ENCODE assay signal across 17 cellular contexts in genomic region chr18:69992776-69993175, GRCh38. TPM values are rescaled to one million over a fixed set of nuclear protein-coding genes. Genes with fewer than 3 reads are reported as not detected.
DNase-seq lines count a peak whose midpoint lies in the region; TF ChIP-seq lines count a peak whose summit lies in the region.
"Had no signal": no experiment of that assay in that cellular context is flagged by ENCODE, and none has a peak within 500 bp of the region (broad histone marks: within the 10 kb centered on the region; RNA-seq: fewer than 3 reads in every experiment).

No MANE protein-coding gene starts in this region.

- TF ChIP-seq CTCF in epithelial cell of proximal tubule (conservative IDR thresholded peaks at IDR 0.05; ENCODE audit: low read depth, low read length) (no peak), coronary artery (IDR thresholded peaks at IDR 0.05) (no peak)

- no peak overlapping the region for H3K27ac ChIP-seq in coronary artery
- H3K27ac ChIP-seq: adrenal gland, stomach had no signal

- H3K4me3 ChIP-seq in epithelial cell of proximal tubule (ENCODE audit: low read depth, low read length) (no peak overlapping the region), coronary artery (no peak overlapping the region)
- H3K4me3 ChIP-seq: adrenal gland, stomach had no signal

- DNase-seq in HCEC 1CT = peak; percentile 66
- DNase-seq in NCI-H69 (lab: John Stamatoyannopoulos, UW) = peak; percentile 87
- peak; percentile 35 for DNase-seq in epithelial cell of proximal tubule (ENCODE audit: low read depth)
- peak; percentile 72 for DNase-seq in renal cortical epithelial cell (ENCODE audit: low read depth)
- no peak for DNase-seq in NOMO-1 (lab: John Stamatoyannopoulos, UW; ENCODE audit: unreplicated experiment in 2 of 2)
- DNase-seq in coronary artery (ENCODE audit: low spot score) = no peak
- no peak for DNase-seq in NCI-H526 (lab: John Stamatoyannopoulos, UW)
- DNase-seq: activated CD4-positive, alpha-beta T cell treated with anti-CD3 and anti-CD28 coated beads for 4 hours; activated effector memory CD4-positive, alpha-beta T cell treated with Interleukin-2 at 50 U/mL for 16 hours; adrenal gland; COR-L47; effector CD8-positive, alpha-beta T cell; NCI-H1694; nephron progenitor cell; small intestine; stimulated activated CD4-positive, alpha-beta T cell treated with anti-CD3 and anti-CD28 coated beads, Interleukin-2, amount 100 ng/mL, for 48 hours; stomach had no signal

RNA-seq across cellular contexts. Expression of gene CD226, which starts 45.1 kb away (rescaled TPM):
- total RNA-seq in epithelial cell of proximal tubule (0.12 and 1.9 TPM in 2 replicates), renal cortical epithelial cell (0.25 TPM in 1 of 2 replicates, not detected in the other)

Comparison
In these comparisons a context has a peak if more than half of its experiments do, and no peak if none do; other contexts are left out.
1. DNase-seq: peak in HCEC 1CT (single experiment), NCI-H69 (single experiment), epithelial cell of proximal tubule (single experiment) and renal cortical epithelial cell (single experiment); none in NOMO-1 (0 of 2), coronary artery (single experiment) and NCI-H526 (0 of 2).